9 cellular contexts compared by ENCODE assay signal in the genomic region with DNA sequence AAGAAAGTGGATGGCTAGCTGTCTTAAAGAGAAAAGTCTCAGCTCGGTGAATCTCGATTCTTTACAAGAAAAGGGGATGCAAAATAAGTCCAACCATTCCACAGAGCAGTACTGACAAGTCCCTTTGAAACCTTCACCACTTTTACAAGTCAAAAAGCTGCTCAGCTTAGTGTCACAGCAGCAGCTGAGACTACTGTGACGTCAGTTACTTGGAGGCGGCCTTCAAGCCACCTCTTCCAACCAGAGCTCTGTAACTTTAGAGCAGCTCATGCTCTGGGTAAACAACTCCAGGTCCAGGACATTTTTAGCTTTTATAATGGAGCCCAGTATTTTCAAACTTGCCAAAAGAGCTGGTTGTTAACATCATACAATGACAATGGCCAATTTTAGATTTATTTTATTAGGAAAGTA. TPM values are rescaled to one million over a fixed set of nuclear protein-coding genes. Genes with fewer than 3 reads are reported as not detected.
DNase-seq lines count a peak whose midpoint lies in the region; ATAC-seq, FAIRE-seq and TF ChIP-seq lines count a peak whose summit lies in the region.
"Had no signal": no experiment of that assay in that cellular context is flagged by ENCODE, and none has a peak within 500 bp of the region (broad histone marks: within the 10 kb centered on the region; RNA-seq: fewer than 3 reads in every experiment).

KIAA0408 (minus strand) TSS at position 159 of the 411 bp plus-strand sequence. CDS start 5,408 bp downstream, outside the sequence.

- no peak within 1 kb of the TSS for H3K27ac ChIP-seq in RWPE2 (ENCODE audit: poor library complexity, severe bottlenecking)

- no peaks in the 10 kb centered on the region for H3K9me3 ChIP-seq in RWPE2 (ENCODE audit: severe bottlenecking)

- no peak within 1 kb of the TSS for H3K4me3 ChIP-seq in RWPE2 (ENCODE audit: severe bottlenecking)

- H3K36me3 ChIP-seq in RWPE2 (ENCODE audit: low read depth), result no peaks in the 10 kb centered on the region

- H3K4me1 ChIP-seq in RWPE2 (ENCODE audit: insufficient read depth, poor library complexity, severe bottlenecking), result no peaks in the 10 kb centered on the region

- FAIRE-seq in frontal cortex (lab: Jason Lieb, UNC), result no peak

- ATAC-seq in RWPE2 (ENCODE audit: low read depth), result peak; percentile 54
- no peak for ATAC-seq in HG02852 (IDR thresholded peaks at IDR 0.05; ENCODE audit: unreplicated experiment)
- no peak for ATAC-seq in GM18519 (IDR thresholded peaks at IDR 0.05; ENCODE audit: low FRiP score, unreplicated experiment)

- TF ChIP-seq CTCF in RWPE2 (IDR thresholded peaks at IDR 0.05; ENCODE audit: poor library complexity, severe bottlenecking), result no peak

- DNase-seq in COLO829 (ENCODE audit: low spot score), result peak; percentile 31
- DNase-seq in RWPE2 (ENCODE audit: low spot score), result no peak
- DNase-seq in frontal cortex (ENCODE audit: low spot score in 2 of 2), result no peak
- DNase-seq in posterior vena cava (ENCODE audit: low spot score), result peak; percentile 83
- DNase-seq in SW 1271 (lab: John Stamatoyannopoulos, UW), result no peak
- no peak for DNase-seq in DMS79 treated with DMSO at 0.1 percent for 48 hours (lab: John Stamatoyannopoulos, UW)
- DNase-seq: NCI-H1105 treated with DMSO at 0.1 percent for 48 hours had no signal

- intact Hi-C loops in posterior vena cava (cut with DNase I), result no loop called here

- peaks cover 3% of the 10 kb centered on the region for H3K27me3 ChIP-seq in RWPE2 (ENCODE audit: insufficient read depth, poor library complexity, severe bottlenecking)

RNA-seq across cellular contexts. Expression of gene KIAA0408, which starts in this region (rescaled TPM):
- total RNA-seq in frontal cortex (107 TPM), posterior vena cava (1 to 10 TPM; 2.4 to 3.0 TPM)

Comparison
In these comparisons a context has a peak if more than half of its experiments do, and no peak if none do; other contexts are left out.
1. RNA of gene KIAA0408 (total RNA-seq): 107 TPM in frontal cortex (single experiment); 2.4 to 3.0 TPM in posterior vena cava; every median in the first group is over 10 times any median in the second.
2. DNase-seq: peak in COLO829 (single experiment) and posterior vena cava (single experiment); none in RWPE2 (single experiment), frontal cortex (0 of 2), SW 1271 (0 of 2) and DMS79 treated with DMSO at 0.1 percent for 48 hours (single experiment).